ENCODE assay signal across 8 cellular contexts in the genomic region with DNA sequence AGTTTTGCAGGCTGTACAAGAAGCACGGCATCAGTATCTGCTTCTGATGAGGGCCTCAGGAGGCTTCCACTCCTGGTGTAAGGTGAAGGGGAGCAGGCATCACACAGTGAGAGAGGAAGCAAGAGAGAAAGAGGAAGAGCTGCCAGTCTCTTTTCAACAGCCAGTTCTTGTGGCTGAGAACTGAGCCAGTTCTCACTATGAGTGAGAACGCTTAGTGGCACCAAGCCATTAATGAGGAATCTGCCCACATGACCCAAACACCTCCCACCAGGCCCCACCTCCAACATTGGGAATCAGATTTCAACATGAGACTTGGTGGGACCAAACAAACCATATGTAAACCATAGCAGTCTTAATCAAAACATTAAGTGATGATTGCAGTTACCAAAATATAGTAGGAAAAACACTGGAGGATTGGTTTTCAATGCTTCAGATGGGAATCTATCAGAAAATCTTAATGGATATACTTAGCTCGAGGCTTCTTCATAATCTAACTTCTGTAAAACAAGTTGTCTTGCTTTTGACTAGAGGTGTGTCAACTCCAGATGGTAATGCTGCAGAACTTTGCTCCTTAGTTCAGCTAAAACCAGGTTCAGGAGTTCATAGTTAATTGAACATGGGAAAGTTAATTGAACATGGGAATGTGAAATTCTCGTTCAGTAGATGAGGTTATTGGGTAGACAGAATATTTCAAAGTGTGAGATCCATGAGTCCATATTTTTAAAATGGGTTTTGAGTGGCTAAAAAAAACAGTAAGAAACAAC. TPM values are rescaled to one million over a fixed set of nuclear protein-coding genes. Genes with fewer than 3 reads are reported as not detected.
DNase-seq lines count a peak whose midpoint lies in the region; ATAC-seq and TF ChIP-seq lines count a peak whose summit lies in the region.

No MANE protein-coding gene starts in this region.

- H3K27ac Mint-ChIP-seq in Caco-2 (ENCODE audit: unreplicated experiment): no peak overlapping the region

- TF ChIP-seq CTCF in mucosa of descending colon (IDR thresholded peaks at IDR 0.05): no peak
- no peak for TF ChIP-seq CTCF in Caco-2 (IDR thresholded peaks at IDR 0.05; ENCODE audit: insufficient read depth in 1 of 2, low read depth in 1 of 2, low read length in 1 of 2, severe bottlenecking in 1 of 2, unreplicated experiment in 1 of 2)

- no peak overlapping the region for H3K4me3 Mint-ChIP-seq in Caco-2 (ENCODE audit: unreplicated experiment)

- intact Hi-C loops in mucosa of descending colon (cut with DNase I, micrococcal nuclease) (no loop called here), Caco-2 (cut with micrococcal nuclease; ENCODE audit: unreplicated experiment) (no loop called here)

- no peaks in the 10 kb centered on the region for H3K36me3 Mint-ChIP-seq in Caco-2 (ENCODE audit: insufficient read depth, unreplicated experiment)

- DNase-seq in OCI-M1 (lab: John Stamatoyannopoulos, UW) (peak; percentile 79), mucosa of descending colon (no peak), Caco-2 (no peak), HEK293T (ENCODE audit: extremely low spot score) (no peak)
- no peak for DNase-seq in activated CD4-positive, alpha-beta T cell treated with anti-CD3 and anti-CD28 coated beads, Interleukin-2, amount 50 U/mL, for 48 hours
- no peak for DNase-seq in activated CD8-positive, alpha-beta memory T cell treated with anti-CD3 and anti-CD28 coated beads, Interleukin-2, amount 50 U/mL, for 4 hours

- POLR2A ChIA-PET in Caco-2 (lab: Charles Lee): no interaction called here
- POLR2A ChIA-PET in HEK293T (lab: Yijun Ruan, JAX): no interaction called here

- BruUV-seq in Caco-2 (replicated peaks; lab: Mats Ljungman, UMichigan): no TSS peak

- no peaks in the 10 kb centered on the region for H3K27me3 Mint-ChIP-seq in Caco-2 (ENCODE audit: insufficient read depth, unreplicated experiment)

- no peaks in the 10 kb centered on the region for H3K27me3 ChIP-seq in Caco-2 (replicated peaks; ENCODE audit: control insufficient read depth, insufficient read depth, low read length)

- ATAC-seq in GM19025 (IDR thresholded peaks at IDR 0.05; ENCODE audit: low read depth, unreplicated experiment) (peak; percentile 84), HG02763 (IDR thresholded peaks at IDR 0.05; ENCODE audit: unreplicated experiment) (peak; percentile 78), mucosa of descending colon (peak; percentile 74)

- H3K9me3 ChIP-seq in mucosa of descending colon (no peaks in the 10 kb centered on the region), Caco-2 (no peaks in the 10 kb centered on the region)

- no peaks in the 10 kb centered on the region for H3K9me3 Mint-ChIP-seq in Caco-2 (ENCODE audit: unreplicated experiment)

- H3K4me3 ChIP-seq in mucosa of descending colon: no peak overlapping the region
- H3K4me3 ChIP-seq in Caco-2 (ENCODE audit: low read depth, low read length): no peak overlapping the region

- H3K36me3 ChIP-seq in mucosa of descending colon (ENCODE audit: low read depth) (no peaks in the 10 kb centered on the region), Caco-2 (ENCODE audit: control insufficient read depth, insufficient read depth, low read length) (no peaks in the 10 kb centered on the region)

- H3K4me1 ChIP-seq in mucosa of descending colon (ENCODE audit: low read depth) (peaks cover 11% of the 10 kb centered on the region), Caco-2 (peaks cover 35% of the 10 kb centered on the region)

- CTCF ChIA-PET in Caco-2 (lab: Charles Lee): no interaction called here
- CTCF ChIA-PET in HEK293T (lab: Yijun Ruan, JAX): no interaction called here

- peaks cover 20% of the 10 kb centered on the region for H3K4me1 Mint-ChIP-seq in Caco-2 (ENCODE audit: low read depth, unreplicated experiment)

TF ChIP-seq in HEK293T, 16 proteins besides CTCF, POLR2A, EP300 and RAD21:
- TF ChIP-seq FOXM1 (IDR thresholded peaks at IDR 0.05; ENCODE audit: borderline replicate concordance) (no peak), ARNT (IDR thresholded peaks at IDR 0.05) (no peak), BHLHE40 (IDR thresholded peaks at IDR 0.05; ENCODE audit: borderline replicate concordance) (no peak), SUZ12 (IDR thresholded peaks at IDR 0.05) (no peak), TARDBP (IDR thresholded peaks at IDR 0.05) (no peak), LEF1 (IDR thresholded peaks at IDR 0.05; ENCODE audit: borderline replicate concordance) (no peak), FOXK2 (IDR thresholded peaks at IDR 0.05) (no peak), NFRKB (IDR thresholded peaks at IDR 0.05) (no peak), ZNF384 (IDR thresholded peaks at IDR 0.05) (no peak), HDGF (IDR thresholded peaks at IDR 0.05; ENCODE audit: borderline replicate concordance) (no peak), ELF4 (IDR thresholded peaks at IDR 0.05) (no peak)
- TF ChIP-seq, protein P1, sequence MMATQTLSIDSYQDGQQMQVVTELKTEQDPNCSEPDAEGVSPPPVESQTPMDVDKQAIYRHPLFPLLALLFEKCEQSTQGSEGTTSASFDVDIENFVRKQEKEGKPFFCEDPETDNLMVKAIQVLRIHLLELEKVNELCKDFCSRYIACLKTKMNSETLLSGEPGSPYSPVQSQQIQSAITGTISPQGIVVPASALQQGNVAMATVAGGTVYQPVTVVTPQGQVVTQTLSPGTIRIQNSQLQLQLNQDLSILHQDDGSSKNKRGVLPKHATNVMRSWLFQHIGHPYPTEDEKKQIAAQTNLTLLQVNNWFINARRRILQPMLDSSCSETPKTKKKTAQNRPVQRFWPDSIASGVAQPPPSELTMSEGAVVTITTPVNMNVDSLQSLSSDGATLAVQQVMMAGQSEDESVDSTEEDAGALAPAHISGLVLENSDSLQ (IDR thresholded peaks at IDR 0.05): no peak

RNA-seq across cellular contexts. Expression of gene FAR1, which starts 12.2 kb away (rescaled TPM):
- total RNA-seq in mucosa of descending colon: 100 to 1,000 TPM in 2 of 3 donors, 10 to 100 TPM in 1; 74.3 to 103 (median 102) TPM
- 91.2 and 96.0 TPM in 2 replicates for total RNA-seq in Caco-2 (2022)
